Comparison of ENCODE assay signal across 26 cellular contexts in the genomic region with DNA sequence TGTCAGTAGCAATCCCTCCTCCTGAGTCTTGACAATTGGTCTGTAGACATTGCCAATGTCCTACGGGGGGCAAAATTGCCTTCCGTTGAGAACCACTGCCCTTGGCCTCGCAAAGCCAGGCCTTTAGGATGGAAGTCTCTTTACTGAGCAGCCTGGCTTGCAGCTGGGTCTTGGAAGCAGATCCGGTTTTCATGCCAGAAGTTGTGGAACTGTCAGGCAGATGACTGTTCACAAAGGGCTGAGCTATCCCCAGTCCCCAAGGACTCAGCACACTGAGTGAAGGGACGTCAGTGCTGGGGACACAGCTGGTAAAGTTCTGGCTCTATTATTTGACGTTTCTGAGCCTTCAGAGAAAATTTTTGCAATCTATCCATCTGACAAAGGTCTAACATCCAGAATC.
"Had no signal": no experiment of that assay in that cellular context is flagged by ENCODE, and none has a peak within 500 bp of the region (broad histone marks: within the 10 kb centered on the region; RNA-seq: fewer than 3 reads in every experiment).

No MANE protein-coding gene starts in this region.

- ATAC-seq: activated CD8-positive, alpha-beta memory T cell treated with anti-CD3 and anti-CD28 coated beads, Interleukin-2, amount 10 ng/mL, durations not matched to agents 7 days and 5 days; activated CD8-positive, alpha-beta T cell treated with anti-CD3 and anti-CD28 coated beads, Interleukin-2, amount 10 ng/mL, durations not matched to agents 7 days and 5 days; activated naive CD8-positive, alpha-beta T cell treated with anti-CD3 and anti-CD28 coated beads, Interleukin-2, amount 50 U/mL, for 24 hours; left colon; naive thymus-derived CD8-positive, alpha-beta T cell; stimulated activated naive B cell treated with anti-CD40 and anti-IgM and Interleukin-4, amounts not matched to agents 10 μg/mL and 1 μg/mL and 100 μg/mL, for 72 hours; WTC11 had no signal

- H3K27me3 Mint-ChIP-seq: activated CD8-positive, alpha-beta memory T cell treated with anti-CD3 and anti-CD28 coated beads, Interleukin-2, amount 10 ng/mL, durations not matched to agents 7 days and 5 days; dendritic cell treated with granulocyte-macrophage colony-stimulating factor and Interleukin-4, amounts not matched to agents 40 ng/mL and 50 ng/mL, for 4 days had no signal

- DNase-seq: activated CD4-positive, alpha-beta T cell treated with anti-CD3 and anti-CD28 coated beads for 1 hour; activated CD8-positive, alpha-beta memory T cell treated with anti-CD3 and anti-CD28 coated beads, Interleukin-2, amount 10 ng/mL, durations not matched to agents 7 days and 5 days; activated CD8-positive, alpha-beta T cell treated with anti-CD3 and anti-CD28 coated beads, Interleukin-2, amount 10 ng/mL, durations not matched to agents 7 days and 5 days; activated naive CD8-positive, alpha-beta T cell treated with anti-CD3 and anti-CD28 coated beads, Interleukin-2, amount 50 U/mL, for 24 hours; activated T-cell treated with anti-CD3 and anti-CD28 coated beads, Interleukin-2, amount 50 U/mL, for 48 hours; central memory CD4-positive, alpha-beta T cell; endodermal cell; foreskin melanocyte; hippocampal formation; kidney; left colon; mammary epithelial cell; naive thymus-derived CD8-positive, alpha-beta T cell; retina; sigmoid colon; stimulated activated CD4-positive, alpha-beta T cell treated with anti-CD3 and anti-CD28 coated beads, Interleukin-1b, Interleukin-23, amount 100 ng/mL, for 48 hours; stimulated activated naive B cell treated with anti-CD40 and anti-IgM and Interleukin-4, amounts not matched to agents 10 μg/mL and 1 μg/mL and 100 μg/mL, for 72 hours; stomach; SW 1271; T1000 had no signal

- H3K4me1 Mint-ChIP-seq: activated CD8-positive, alpha-beta memory T cell treated with anti-CD3 and anti-CD28 coated beads, Interleukin-2, amount 10 ng/mL, durations not matched to agents 7 days and 5 days; activated naive CD4-positive, alpha-beta T cell treated with anti-CD3 and anti-CD28 coated beads, Interleukin-2, amount 50 U/mL, for 24 hours; activated naive CD8-positive, alpha-beta T cell treated with anti-CD3 and anti-CD28 coated beads, Interleukin-2, amount 50 U/mL, for 24 hours; naive thymus-derived CD8-positive, alpha-beta T cell; stimulated activated naive B cell treated with anti-CD40 and anti-IgM and Interleukin-4, amounts not matched to agents 10 μg/mL and 1 μg/mL and 100 μg/mL, for 72 hours; WTC11 had no signal

- H3K4me3 Mint-ChIP-seq: activated CD8-positive, alpha-beta memory T cell treated with anti-CD3 and anti-CD28 coated beads, Interleukin-2, amount 10 ng/mL, durations not matched to agents 7 days and 5 days; activated CD8-positive, alpha-beta T cell treated with anti-CD3 and anti-CD28 coated beads, Interleukin-2, amount 10 ng/mL, durations not matched to agents 7 days and 5 days; activated naive CD4-positive, alpha-beta T cell treated with anti-CD3 and anti-CD28 coated beads, Interleukin-2, amount 50 U/mL, for 24 hours; activated naive CD8-positive, alpha-beta T cell treated with anti-CD3 and anti-CD28 coated beads, Interleukin-2, amount 50 U/mL, for 24 hours; dendritic cell treated with granulocyte-macrophage colony-stimulating factor and Interleukin-4, amounts not matched to agents 40 ng/mL and 50 ng/mL, for 4 days; endodermal cell; naive thymus-derived CD8-positive, alpha-beta T cell; stimulated activated naive B cell treated with anti-CD40 and anti-IgM and Interleukin-4, amounts not matched to agents 10 μg/mL and 1 μg/mL and 100 μg/mL, for 72 hours; T-helper 1 cell treated with Interleukin-12 subunit alpha and Interleukin-12 subunit beta and Interleukin-4 antibody, amounts not matched to agents 30 μg/mL and 1 μg/mL, for 36 hours; WTC11 had no signal

- H3K9me3 Mint-ChIP-seq: activated naive CD4-positive, alpha-beta T cell treated with anti-CD3 and anti-CD28 coated beads, Interleukin-2, amount 50 U/mL, for 24 hours; activated naive CD8-positive, alpha-beta T cell treated with anti-CD3 and anti-CD28 coated beads, Interleukin-2, amount 50 U/mL, for 24 hours; activated T-helper 2 cell treated with anti-CD3 and anti-CD28 coated beads, Interferon-gamma antibody, Interleukin-2, Interleukin-4, amounts not matched to agents 10 μg/mL and 5 μg/mL and 100 μg/mL, durations not matched to agents 14 hours and 24 hours and 36 hours; dendritic cell treated with granulocyte-macrophage colony-stimulating factor and Interleukin-4, amounts not matched to agents 40 ng/mL and 50 ng/mL, for 4 days; endodermal cell; T-helper 1 cell treated with Interleukin-12 subunit alpha and Interleukin-12 subunit beta and Interleukin-4 antibody, amounts not matched to agents 30 μg/mL and 1 μg/mL, for 36 hours had no signal

- H3K27ac Mint-ChIP-seq: activated CD8-positive, alpha-beta memory T cell treated with anti-CD3 and anti-CD28 coated beads, Interleukin-2, amount 10 ng/mL, durations not matched to agents 7 days and 5 days; activated CD8-positive, alpha-beta T cell treated with anti-CD3 and anti-CD28 coated beads, Interleukin-2, amount 10 ng/mL, durations not matched to agents 7 days and 5 days; activated naive CD4-positive, alpha-beta T cell treated with anti-CD3 and anti-CD28 coated beads, Interleukin-2, amount 50 U/mL, for 24 hours; activated naive CD8-positive, alpha-beta T cell treated with anti-CD3 and anti-CD28 coated beads, Interleukin-2, amount 50 U/mL, for 24 hours; activated T-helper 2 cell treated with anti-CD3 and anti-CD28 coated beads, Interferon-gamma antibody, Interleukin-2, Interleukin-4, amounts not matched to agents 10 μg/mL and 5 μg/mL and 100 μg/mL, durations not matched to agents 14 hours and 24 hours and 36 hours; dendritic cell treated with granulocyte-macrophage colony-stimulating factor and Interleukin-4, amounts not matched to agents 40 ng/mL and 50 ng/mL, for 4 days; endodermal cell; naive thymus-derived CD8-positive, alpha-beta T cell; progenitor cell of endocrine pancreas; stimulated activated naive B cell treated with anti-CD40 and anti-IgM and Interleukin-4, amounts not matched to agents 10 μg/mL and 1 μg/mL and 100 μg/mL, for 72 hours; T-helper 1 cell treated with Interleukin-12 subunit alpha and Interleukin-12 subunit beta and Interleukin-4 antibody, amounts not matched to agents 30 μg/mL and 1 μg/mL, for 36 hours; WTC11 had no signal

- H3K36me3 Mint-ChIP-seq: activated CD8-positive, alpha-beta memory T cell treated with anti-CD3 and anti-CD28 coated beads, Interleukin-2, amount 10 ng/mL, durations not matched to agents 7 days and 5 days; activated naive CD4-positive, alpha-beta T cell treated with anti-CD3 and anti-CD28 coated beads, Interleukin-2, amount 50 U/mL, for 24 hours; naive thymus-derived CD8-positive, alpha-beta T cell; stimulated activated naive B cell treated with anti-CD40 and anti-IgM and Interleukin-4, amounts not matched to agents 10 μg/mL and 1 μg/mL and 100 μg/mL, for 72 hours had no signal
